24 cellular contexts compared by ENCODE assay signal in the genomic region with DNA sequence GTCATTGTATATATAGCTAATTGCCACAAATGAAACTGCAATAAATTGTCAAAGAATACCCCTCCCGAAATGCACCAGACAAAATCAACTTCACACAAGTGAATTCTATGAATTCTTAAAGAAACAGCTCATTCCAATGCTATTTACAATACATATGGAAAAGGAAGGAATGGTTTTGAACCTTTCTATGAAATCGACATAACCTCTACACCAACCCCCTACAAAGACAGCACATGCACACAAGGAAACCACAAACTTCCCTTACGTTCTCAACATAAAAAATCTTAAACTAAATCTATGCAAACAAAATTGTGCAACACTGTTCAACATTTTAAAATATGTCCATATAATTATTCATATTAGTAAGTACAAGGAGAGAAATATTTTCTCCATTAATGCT.
"Had no signal": no experiment of that assay in that cellular context is flagged by ENCODE, and none has a peak within 500 bp of the region (broad histone marks: within the 10 kb centered on the region; RNA-seq: fewer than 3 reads in every experiment).

No MANE protein-coding gene starts in this region.

- H3K27me3 ChIP-seq: gastrocnemius medialis, vagina had no signal

- DNase-seq: activated CD4-positive, alpha-beta memory T cell treated with anti-CD3 and anti-CD28 coated beads for 36 hours; activated CD4-positive, alpha-beta T cell treated with anti-CD3 and anti-CD28 coated beads, Interleukin-2, amount 10 ng/mL, durations not matched to agents 24 days and 14 days; activated CD4-positive, CD25-positive, alpha-beta regulatory T cell treated with anti-CD3 and anti-CD28 coated beads, Interleukin-2, amount 50 U/mL, for 72 hours; activated CD8-positive, alpha-beta memory T cell treated with anti-CD3 and anti-CD28 coated beads, Interleukin-2, amount 50 U/mL, for 48 hours; activated gamma-delta T cell treated with Interleukin-2 at 50 U/mL for 16 hours; activated naive CD4-positive, alpha-beta T cell treated with anti-CD3 and anti-CD28 coated beads, Interleukin-2, amount 50 U/mL, for 16 hours; activated T-cell treated with anti-CD3 and anti-CD28 coated beads, Interleukin-2, amount 50 U/mL, for 4 hours; amniotic stem cell; effector CD8-positive, alpha-beta T cell; gastrocnemius medialis; glutamatergic neuron; left ventricle myocardium superior; mammary epithelial cell; stimulated activated CD4-positive, alpha-beta T cell treated with anti-CD3 and anti-CD28 coated beads, Interleukin-12 subunit alpha, Interleukin-12 subunit beta, amount 100 ng/mL, for 4 hours; stimulated activated CD4-positive, alpha-beta T cell treated with anti-CD3 and anti-CD28 coated beads, Interleukin-4, amount 100 ng/mL, for 1 hour; stimulated activated naive CD8-positive, alpha-beta T cell treated with anti-CD3 and anti-CD28 coated beads, Interleukin-15, Interleukin-2, amounts not matched to agents 100 U/mL and 50 U/mL, for 24 hours; T-helper 17 cell; T1000 had no signal

- H3K36me3 ChIP-seq: gastrocnemius medialis, thoracic aorta, vagina had no signal

- H3K4me1 ChIP-seq: gastrocnemius medialis, vagina had no signal

- H3K4me3 ChIP-seq: gastrocnemius medialis, skin epidermis, thoracic aorta, vagina had no signal

- H3K9me3 ChIP-seq: gastrocnemius medialis, thoracic aorta, vagina had no signal

- ATAC-seq: activated T-cell treated with anti-CD3 and anti-CD28 coated beads, Interleukin-2, amount 50 U/mL, for 4 hours; activated T-helper 17 cell treated with anti-CD3 and anti-CD28 coated beads, Interleukin-2, amount 50 U/mL, for 72 hours; gastrocnemius medialis; left ventricle myocardium superior; sciatic nerve; stimulated activated naive CD8-positive, alpha-beta T cell treated with anti-CD3 and anti-CD28 coated beads, Interleukin-15, Interleukin-2, amounts not matched to agents 100 U/mL and 50 U/mL, for 24 hours; T-helper 17 cell had no signal

- H3K27ac ChIP-seq: epithelial cell of prostate, gastrocnemius medialis, skin epidermis, thoracic aorta, vagina had no signal
